In genomic region chr3:14780927-14781507, GRCh38 we compare ENCODE assay signal across 7 cellular contexts. TPM values are rescaled to one million over a fixed set of nuclear protein-coding genes. Genes with fewer than 3 reads are reported as not detected.
DNase-seq lines count a peak whose midpoint lies in the region; ATAC-seq and TF ChIP-seq lines count a peak whose summit lies in the region.

No MANE protein-coding gene starts in this region.

- no peak overlapping the region for H3K27ac ChIP-seq in vagina

- peak in 1 of 3 experiments; percentile 22 for TF ChIP-seq CTCF in vagina (IDR thresholded peaks at IDR 0.05)

- H3K27ac Mint-ChIP-seq in activated CD4-positive, alpha-beta T cell treated with anti-CD3 and anti-CD28 coated beads, Interleukin-2, amount 10 ng/mL, durations not matched to agents 7 days and 5 days: no peak overlapping the region
- H3K27ac Mint-ChIP-seq in stimulated activated naive CD8-positive, alpha-beta T cell treated with anti-CD3 and anti-CD28 coated beads, Interleukin-15, amount 100 ng/mL, for 72 hours: no peak overlapping the region

- no peak for TF ChIP-seq POLR2A in vagina (IDR thresholded peaks at IDR 0.05)

- intact Hi-C loops in left ventricle myocardium superior (cut with micrococcal nuclease): loop anchor here (5.0 to 10.0 kb wide), 2 partner anchors 109 to 134 kb away; no protein-coding TSS in a partner anchor
- intact Hi-C loops in vagina (cut with DNase I): no loop called here

- CTCF ChIA-PET in activated CD4-positive, alpha-beta T cell treated with anti-CD3 and anti-CD28 coated beads, Interleukin-2, amount 10 ng/mL, durations not matched to agents 7 days and 5 days (lab: Charles Lee): interaction anchor here (0.7 to 1.3 kb wide), 2 partner anchors 145 to 191 kb away, joined by 3 read pairs; no protein-coding TSS in a partner anchor

- DNase-seq in GM03348 (ENCODE audit: low spot score) (peak; percentile 67), NAMALWA (ENCODE audit: low spot score) (peak; percentile 78), left ventricle myocardium superior (peak; percentile 75), vagina (ENCODE audit: extremely low spot score in 2 of 2) (no peak)
- DNase-seq in activated CD4-positive, alpha-beta T cell treated with anti-CD3 and anti-CD28 coated beads, Interleukin-2, amount 10 ng/mL, durations not matched to agents 7 days and 5 days: peak; percentile 35
- DNase-seq in stimulated activated naive CD8-positive, alpha-beta T cell treated with anti-CD3 and anti-CD28 coated beads, Interleukin-15, amount 100 ng/mL, for 72 hours: peak; percentile 12 to 47

- no peaks in the 10 kb centered on the region for H3K4me1 ChIP-seq in vagina

- H3K4me3 Mint-ChIP-seq in activated CD4-positive, alpha-beta T cell treated with anti-CD3 and anti-CD28 coated beads, Interleukin-2, amount 10 ng/mL, durations not matched to agents 7 days and 5 days: no peak overlapping the region
- no peak overlapping the region for H3K4me3 Mint-ChIP-seq in stimulated activated naive CD8-positive, alpha-beta T cell treated with anti-CD3 and anti-CD28 coated beads, Interleukin-15, amount 100 ng/mL, for 72 hours

- H3K4me1 Mint-ChIP-seq in activated CD4-positive, alpha-beta T cell treated with anti-CD3 and anti-CD28 coated beads, Interleukin-2, amount 10 ng/mL, durations not matched to agents 7 days and 5 days: no peaks in the 10 kb centered on the region
- no peaks in the 10 kb centered on the region for H3K4me1 Mint-ChIP-seq in stimulated activated naive CD8-positive, alpha-beta T cell treated with anti-CD3 and anti-CD28 coated beads, Interleukin-15, amount 100 ng/mL, for 72 hours

- H3K27me3 Mint-ChIP-seq in activated CD4-positive, alpha-beta T cell treated with anti-CD3 and anti-CD28 coated beads, Interleukin-2, amount 10 ng/mL, durations not matched to agents 7 days and 5 days: peaks cover 22% of the 10 kb centered on the region
- no peaks in the 10 kb centered on the region for H3K27me3 Mint-ChIP-seq in stimulated activated naive CD8-positive, alpha-beta T cell treated with anti-CD3 and anti-CD28 coated beads, Interleukin-15, amount 100 ng/mL, for 72 hours

- peak; percentile 90 for ATAC-seq in GM21576 (IDR thresholded peaks at IDR 0.05; ENCODE audit: unreplicated experiment)
- peak; percentile 90 for ATAC-seq in left ventricle myocardium superior
- peak; percentile 69 for ATAC-seq in stimulated activated naive CD8-positive, alpha-beta T cell treated with anti-CD3 and anti-CD28 coated beads, Interleukin-15, amount 100 ng/mL, for 72 hours

- H3K27me3 ChIP-seq in vagina: no peaks in the 10 kb centered on the region

- H3K9me3 ChIP-seq in vagina: no peaks in the 10 kb centered on the region

- H3K36me3 Mint-ChIP-seq in activated CD4-positive, alpha-beta T cell treated with anti-CD3 and anti-CD28 coated beads, Interleukin-2, amount 10 ng/mL, durations not matched to agents 7 days and 5 days (ENCODE audit: low read depth): no peaks in the 10 kb centered on the region

- no peaks in the 10 kb centered on the region for H3K36me3 ChIP-seq in vagina

- POLR2A ChIA-PET in activated CD4-positive, alpha-beta T cell treated with anti-CD3 and anti-CD28 coated beads, Interleukin-2, amount 10 ng/mL, durations not matched to agents 7 days and 5 days (lab: Charles Lee): no interaction called here

- no peak overlapping the region for H3K4me3 ChIP-seq in vagina

- peaks cover 3% of the 10 kb centered on the region for H3K9me3 Mint-ChIP-seq in activated CD4-positive, alpha-beta T cell treated with anti-CD3 and anti-CD28 coated beads, Interleukin-2, amount 10 ng/mL, durations not matched to agents 7 days and 5 days
- peaks cover 12 to 15% of the 10 kb centered on the region in 2 donors for H3K9me3 Mint-ChIP-seq in stimulated activated naive CD8-positive, alpha-beta T cell treated with anti-CD3 and anti-CD28 coated beads, Interleukin-15, amount 100 ng/mL, for 72 hours

RNA-seq across cellular contexts. Expression of gene FGD5, which starts 37.7 kb away (rescaled TPM):
- total RNA-seq in activated CD4-positive, alpha-beta T cell treated with anti-CD3 and anti-CD28 coated beads, Interleukin-2, amount 10 ng/mL, durations not matched to agents 7 days and 5 days: under 1 TPM; 0.15 to 0.17 TPM
- total RNA-seq in left ventricle myocardium superior (16.3 TPM), vagina (16.2 TPM)

Comparison
In these comparisons a context has a peak if more than half of its experiments do, and no peak if none do; other contexts are left out.
1. DNase-seq: peak in GM03348 (single experiment), NAMALWA (single experiment), activated CD4-positive, alpha-beta T cell treated with anti-CD3 and anti-CD28 coated beads, Interleukin-2, amount 10 ng/mL, durations not matched to agents 7 days and 5 days (single experiment), left ventricle myocardium superior (single experiment) and stimulated activated naive CD8-positive, alpha-beta T cell treated with anti-CD3 and anti-CD28 coated beads, Interleukin-15, amount 100 ng/mL, for 72 hours (2 of 2); none in vagina (0 of 2).
2. RNA of gene FGD5, which starts 37.7 kb away (total RNA-seq): 16.3 TPM in left ventricle myocardium superior (single experiment) and 16.2 TPM in vagina (single experiment); 0.15 to 0.17 TPM in activated CD4-positive, alpha-beta T cell treated with anti-CD3 and anti-CD28 coated beads, Interleukin-2, amount 10 ng/mL, durations not matched to agents 7 days and 5 days; every median in the first group is over 10 times any median in the second.
3. Peak in every context shown above with its lines, with median percentiles within 50 percentile points of each other: ATAC-seq.